Comparison of ENCODE assay signal across 25 cellular contexts in the genomic region with DNA sequence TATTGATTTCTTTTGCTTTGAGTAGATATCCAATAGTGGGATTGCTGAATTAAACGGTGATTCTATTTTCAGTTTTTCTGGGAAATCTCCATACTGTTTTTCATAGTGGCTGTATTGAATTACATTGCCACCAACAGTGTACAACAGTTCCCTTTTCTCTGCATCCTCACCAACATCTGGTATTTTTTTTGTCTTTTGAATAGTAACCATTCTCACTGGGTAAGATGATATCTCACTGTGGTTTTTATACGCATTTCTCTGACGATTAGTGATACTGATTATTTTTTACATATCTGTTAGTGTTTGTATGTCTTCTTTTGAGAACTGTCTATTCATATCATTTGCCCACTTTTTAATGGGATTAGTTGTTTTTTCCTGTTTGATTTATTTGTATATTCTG.
"Had no signal": no experiment of that assay in that cellular context is flagged by ENCODE, and none has a peak within 500 bp of the region (broad histone marks: within the 10 kb centered on the region; RNA-seq: fewer than 3 reads in every experiment).

No MANE protein-coding gene starts in this region.

- H3K27ac ChIP-seq: breast epithelium, colonic mucosa, gastroesophageal sphincter, thoracic aorta, upper lobe of left lung, VCaP had no signal

- ATAC-seq: activated CD8-positive, alpha-beta T cell treated with anti-CD3 and anti-CD28 coated beads, Interleukin-2, amount 10 ng/mL, durations not matched to agents 7 days and 5 days; activated naive CD4-positive, alpha-beta T cell treated with anti-CD3 and anti-CD28 coated beads, Interleukin-2, amount 50 U/mL, for 72 hours; effector memory CD8-positive, alpha-beta T cell; esophagus mucosa; gastroesophageal sphincter; left ventricle myocardium superior; sciatic nerve; T-cell had no signal

- H3K9me3 ChIP-seq: breast epithelium, colonic mucosa, gastroesophageal sphincter, thoracic aorta, upper lobe of left lung had no signal

- H3K27me3 ChIP-seq: breast epithelium, colonic mucosa, dorsolateral prefrontal cortex, gastroesophageal sphincter, upper lobe of left lung had no signal

- FAIRE-seq: endothelial cell of umbilical vein had no signal

- DNase-seq: activated CD4-positive, alpha-beta T cell treated with anti-CD3 and anti-CD28 coated beads, Interleukin-2, amount 10 ng/mL, durations not matched to agents 7 days and 5 days; activated CD4-positive, CD25-positive, alpha-beta regulatory T cell treated with anti-CD3 and anti-CD28 coated beads, Interleukin-2, amount 50 U/mL, for 72 hours; activated CD8-positive, alpha-beta T cell treated with anti-CD3 and anti-CD28 coated beads, Interleukin-2, amount 10 ng/mL, durations not matched to agents 7 days and 5 days; aorta; colonic mucosa; dorsolateral prefrontal cortex; effector memory CD8-positive, alpha-beta T cell; head of caudate nucleus; hypothalamus; left ventricle myocardium superior; mammary epithelial cell; nucleus accumbens; posterior cingulate gyrus; stimulated activated CD4-positive, alpha-beta T cell treated with anti-CD3 and anti-CD28 coated beads, Interleukin-2, amount 100 ng/mL, for 48 hours; stimulated activated naive CD4-positive, alpha-beta T cell; T-cell; upper lobe of left lung had no signal

- H3K4me1 ChIP-seq: breast epithelium, colonic mucosa, gastroesophageal sphincter, upper lobe of left lung had no signal

- H3K4me3 ChIP-seq: breast epithelium, colonic mucosa, dorsolateral prefrontal cortex, gastroesophageal sphincter, thoracic aorta, upper lobe of left lung had no signal

- H3K36me3 ChIP-seq: breast epithelium, colonic mucosa, gastroesophageal sphincter, thoracic aorta, upper lobe of left lung had no signal
